Comparison of ENCODE assay signal across 8 cellular contexts in genomic region chr15:92907229-92907628, GRCh38. TPM values are rescaled to one million over a fixed set of nuclear protein-coding genes. Genes with fewer than 3 reads are reported as not detected.
DNase-seq lines count a peak whose midpoint lies in the region; ATAC-seq, FAIRE-seq and TF ChIP-seq lines count a peak whose summit lies in the region.

No MANE protein-coding gene starts in this region.

- no peak for FAIRE-seq in A549 (lab: Jason Lieb, UNC)

- peaks cover 88% of the 10 kb centered on the region for H3K4me1 Mint-ChIP-seq in central memory CD8-positive, alpha-beta T cell
- H3K4me1 Mint-ChIP-seq in naive B cell, result peaks cover 70 to 90% (median 75%) of the 10 kb centered on the region in 3 donors

- peak overlapping the region; percentile 89 for H3K4me3 Mint-ChIP-seq in central memory CD8-positive, alpha-beta T cell
- peak overlapping the region; percentile 47 to 98 (median 84) for H3K4me3 Mint-ChIP-seq in naive B cell

- WGBS in A549 (ENCODE audit: missing lambda C conversion rate), result 7% methylated on average over 1 of the region's 1 CpG
- 21 to 27% methylated on average over 1 of the region's 1 CpG for WGBS in lower leg skin, 2 donors

- H3K4me2 ChIP-seq in A549, result peak overlapping the region; percentile 96

- TF ChIP-seq RAD21 in A549 (conservative IDR thresholded peaks at IDR 0.05 in 1 of 2, IDR thresholded peaks at IDR 0.05 in 1 of 2), result no peak

- DNase-seq in A549 (ENCODE audit: low read depth in 1 of 2, low spot score in 1 of 2) (peak in 1 of 2 experiments; percentile 44), LNCaP clone FGC (ENCODE audit: low read depth) (no peak), naive B cell (no peak), lower leg skin (ENCODE audit: low spot score in 2 of 2) (no peak), foreskin melanocyte (no peak), NCI-H2227 treated with DMSO at 0.1 percent for 48 hours (lab: John Stamatoyannopoulos, UW) (no peak)
- DNase-seq in central memory CD8-positive, alpha-beta T cell (ENCODE audit: low spot score in 2 of 2), result no peak

- peak overlapping the region; percentile 98 for H3K27ac Mint-ChIP-seq in central memory CD8-positive, alpha-beta T cell (ENCODE audit: low read depth)
- H3K27ac Mint-ChIP-seq in naive B cell, result peak overlapping the region; percentile 95 to 100 (median 100)

- no peak for ATAC-seq in A549
- no peak for ATAC-seq in central memory CD8-positive, alpha-beta T cell (replicated peaks; ENCODE audit: extremely low read depth, poor library complexity, severe bottlenecking)
- no peak for ATAC-seq in naive B cell (ENCODE audit: low read depth in 2 of 2)
- ATAC-seq in GM19455 (IDR thresholded peaks at IDR 0.05; ENCODE audit: unreplicated experiment), result no peak

- H3K27me3 Mint-ChIP-seq in central memory CD8-positive, alpha-beta T cell, result no peaks in the 10 kb centered on the region
- H3K27me3 Mint-ChIP-seq in naive B cell, result no peaks in the 10 kb centered on the region

- H3K4me3 ChIP-seq in A549 (peak overlapping the region; percentile 56), LNCaP clone FGC (ENCODE audit: low read depth, low read length) (peak overlapping the region; percentile 61), lower leg skin (ENCODE audit: low read depth, poor library complexity, severe bottlenecking) (no peak overlapping the region)

- H3K9me3 Mint-ChIP-seq in central memory CD8-positive, alpha-beta T cell, result no peaks in the 10 kb centered on the region
- H3K9me3 Mint-ChIP-seq in naive B cell, result no peaks in the 10 kb centered on the region

- peak overlapping the region; percentile 88 to 91 for H3K27ac ChIP-seq in A549

- TF ChIP-seq CTCF in A549 (IDR thresholded peaks at IDR 0.05), result no peak
- TF ChIP-seq CTCF in LNCaP clone FGC (IDR thresholded peaks at IDR 0.05; ENCODE audit: control insufficient read depth, extremely low read depth, insufficient read depth), result no peak
- no peak for TF ChIP-seq CTCF in lower leg skin (IDR thresholded peaks at IDR 0.05)

- no peak for TF ChIP-seq EP300 in A549 (IDR thresholded peaks at IDR 0.05)

- intact Hi-C loops in lower leg skin (cut with DNase I; ENCODE audit: low total_unique reads), result loop anchor here (5.0 kb wide), 1 partner anchor 100 kb away; no protein-coding TSS in a partner anchor

- H3K4me1 ChIP-seq in A549, result peaks cover 72% of the 10 kb centered on the region

- CTCF ChIA-PET in A549 (lab: Yijun Ruan, JAX), result interaction anchor here (0.7 to 9.5 kb wide), 10 partner anchors 10 to 112 kb away, joined by 3 to 98 read pairs (median 4); no protein-coding TSS in a partner anchor

- TF ChIP-seq POLR2A in A549 (IDR thresholded peaks at IDR 0.05; ENCODE audit: low read length), result no peak
- TF ChIP-seq POLR2A in lower leg skin (IDR thresholded peaks at IDR 0.05), result no peak

- peaks cover 50% of the 10 kb centered on the region for H3K36me3 Mint-ChIP-seq in central memory CD8-positive, alpha-beta T cell (ENCODE audit: insufficient read depth)
- peaks cover 5 to 11% of the 10 kb centered on the region in 2 donors for H3K36me3 Mint-ChIP-seq in naive B cell

- no peaks in the 10 kb centered on the region for H3K9me3 ChIP-seq in A549

- POLR2A ChIA-PET in A549 (lab: Yijun Ruan, JAX), result interaction anchor here (0.7 to 11.1 kb wide), 10 partner anchors 8 to 110 kb away, joined by 3 to 374 read pairs (median 4); no protein-coding TSS in a partner anchor

TF ChIP-seq in A549, 52 proteins besides CTCF, POLR2A, EP300 and RAD21 (continues in another document):
- TF ChIP-seq EHF (CRISPR knock-in tag; IDR thresholded peaks at IDR 0.05), result no peak
- TF ChIP-seq CEBPB (IDR thresholded peaks at IDR 0.05), result no peak
- no peak for TF ChIP-seq BCL3 (IDR thresholded peaks at IDR 0.05)
- no peak for TF ChIP-seq ZSCAN20 (CRISPR knock-in tag; IDR thresholded peaks at IDR 0.05)
- TF ChIP-seq MAFK (IDR thresholded peaks at IDR 0.05; ENCODE audit: partially characterized antibody), result peak; percentile 74
- TF ChIP-seq ZC3H11A (IDR thresholded peaks at IDR 0.05), result no peak
- 0 out of 2 replicates have a peak, but pooled peaks have one; percentile 23 for TF ChIP-seq HOXA7 (CRISPR knock-in tag; IDR thresholded peaks at IDR 0.05)
- TF ChIP-seq ESRRA (IDR thresholded peaks at IDR 0.05; ENCODE audit: borderline replicate concordance, low read length), result no peak
- TF ChIP-seq FOSL2 (IDR thresholded peaks at IDR 0.05), result no peak
- TF ChIP-seq FOSL2 (CRISPR knock-in tag; IDR thresholded peaks at IDR 0.05), result peak; percentile 81
- TF ChIP-seq KDM1A (IDR thresholded peaks at IDR 0.05; ENCODE audit: low read depth), result no peak
- 0 out of 2 replicates have a peak, but pooled peaks have one; percentile 21 for TF ChIP-seq HOXB5 (CRISPR knock-in tag; IDR thresholded peaks at IDR 0.05)
- TF ChIP-seq, protein P1, sequence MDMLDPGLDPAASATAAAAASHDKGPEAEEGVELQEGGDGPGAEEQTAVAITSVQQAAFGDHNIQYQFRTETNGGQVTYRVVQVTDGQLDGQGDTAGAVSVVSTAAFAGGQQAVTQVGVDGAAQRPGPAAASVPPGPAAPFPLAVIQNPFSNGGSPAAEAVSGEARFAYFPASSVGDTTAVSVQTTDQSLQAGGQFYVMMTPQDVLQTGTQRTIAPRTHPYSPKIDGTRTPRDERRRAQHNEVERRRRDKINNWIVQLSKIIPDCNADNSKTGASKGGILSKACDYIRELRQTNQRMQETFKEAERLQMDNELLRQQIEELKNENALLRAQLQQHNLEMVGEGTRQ (IDR thresholded peaks at IDR 0.05), result no peak
- no peak for TF ChIP-seq SMC3 (IDR thresholded peaks at IDR 0.05)
- TF ChIP-seq RARB (CRISPR knock-in tag; IDR thresholded peaks at IDR 0.05), result no peak
- no peak for TF ChIP-seq CHD2 (IDR thresholded peaks at IDR 0.05; ENCODE audit: low read length, partially characterized antibody)
- TF ChIP-seq, protein P2, sequence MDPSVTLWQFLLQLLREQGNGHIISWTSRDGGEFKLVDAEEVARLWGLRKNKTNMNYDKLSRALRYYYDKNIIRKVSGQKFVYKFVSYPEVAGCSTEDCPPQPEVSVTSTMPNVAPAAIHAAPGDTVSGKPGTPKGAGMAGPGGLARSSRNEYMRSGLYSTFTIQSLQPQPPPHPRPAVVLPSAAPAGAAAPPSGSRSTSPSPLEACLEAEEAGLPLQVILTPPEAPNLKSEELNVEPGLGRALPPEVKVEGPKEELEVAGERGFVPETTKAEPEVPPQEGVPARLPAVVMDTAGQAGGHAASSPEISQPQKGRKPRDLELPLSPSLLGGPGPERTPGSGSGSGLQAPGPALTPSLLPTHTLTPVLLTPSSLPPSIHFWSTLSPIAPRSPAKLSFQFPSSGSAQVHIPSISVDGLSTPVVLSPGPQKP (IDR thresholded peaks at IDR 0.05; ENCODE audit: low read depth, low read length), result no peak
- no peak for TF ChIP-seq RCOR1 (IDR thresholded peaks at IDR 0.05; ENCODE audit: low read depth, low read length)
- no peak for TF ChIP-seq RNF2 (IDR thresholded peaks at IDR 0.05; ENCODE audit: borderline replicate concordance, low read depth)
- TF ChIP-seq HDAC2 (IDR thresholded peaks at IDR 0.05), result no peak
- no peak for TF ChIP-seq JUNB (IDR thresholded peaks at IDR 0.05)
- TF ChIP-seq, protein P3, sequence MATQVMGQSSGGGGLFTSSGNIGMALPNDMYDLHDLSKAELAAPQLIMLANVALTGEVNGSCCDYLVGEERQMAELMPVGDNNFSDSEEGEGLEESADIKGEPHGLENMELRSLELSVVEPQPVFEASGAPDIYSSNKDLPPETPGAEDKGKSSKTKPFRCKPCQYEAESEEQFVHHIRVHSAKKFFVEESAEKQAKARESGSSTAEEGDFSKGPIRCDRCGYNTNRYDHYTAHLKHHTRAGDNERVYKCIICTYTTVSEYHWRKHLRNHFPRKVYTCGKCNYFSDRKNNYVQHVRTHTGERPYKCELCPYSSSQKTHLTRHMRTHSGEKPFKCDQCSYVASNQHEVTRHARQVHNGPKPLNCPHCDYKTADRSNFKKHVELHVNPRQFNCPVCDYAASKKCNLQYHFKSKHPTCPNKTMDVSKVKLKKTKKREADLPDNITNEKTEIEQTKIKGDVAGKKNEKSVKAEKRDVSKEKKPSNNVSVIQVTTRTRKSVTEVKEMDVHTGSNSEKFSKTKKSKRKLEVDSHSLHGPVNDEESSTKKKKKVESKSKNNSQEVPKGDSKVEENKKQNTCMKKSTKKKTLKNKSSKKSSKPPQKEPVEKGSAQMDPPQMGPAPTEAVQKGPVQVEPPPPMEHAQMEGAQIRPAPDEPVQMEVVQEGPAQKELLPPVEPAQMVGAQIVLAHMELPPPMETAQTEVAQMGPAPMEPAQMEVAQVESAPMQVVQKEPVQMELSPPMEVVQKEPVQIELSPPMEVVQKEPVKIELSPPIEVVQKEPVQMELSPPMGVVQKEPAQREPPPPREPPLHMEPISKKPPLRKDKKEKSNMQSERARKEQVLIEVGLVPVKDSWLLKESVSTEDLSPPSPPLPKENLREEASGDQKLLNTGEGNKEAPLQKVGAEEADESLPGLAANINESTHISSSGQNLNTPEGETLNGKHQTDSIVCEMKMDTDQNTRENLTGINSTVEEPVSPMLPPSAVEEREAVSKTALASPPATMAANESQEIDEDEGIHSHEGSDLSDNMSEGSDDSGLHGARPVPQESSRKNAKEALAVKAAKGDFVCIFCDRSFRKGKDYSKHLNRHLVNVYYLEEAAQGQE (IDR thresholded peaks at IDR 0.05), result no peak

RNA-seq across cellular contexts. Expression of gene CHD2, which starts 7.1 kb away (rescaled TPM):
- polyA plus RNA-seq in A549 (2011; rRNA removed) (68.2 and 88.1 TPM in 2 replicates), A549 (2017; fragmentation: RNase III; extraction: RNeasy Plus Mini Kit Qiagen cat#74134 plus additional on column Dnase treatment) (29.5 to 30.2 TPM (median 29.5 TPM) in 3 replicates), naive B cell (ENCODE audit: low read depth in 6 of 6) (100 to 1,000 TPM in 1 of 6 donors, 10 to 100 TPM in 5; 41.6 to 134 (median 85.2) TPM)
- polyA plus RNA-seq in A549 (2012; cell fraction: cytosol; rRNA removed), result 19.7 and 19.8 TPM in 2 replicates
- polyA plus RNA-seq in A549 (2012; cell fraction: nucleus; rRNA removed), result 42.4 and 67.4 TPM in 2 replicates
- 127 and 129 TPM in 2 replicates for polyA minus RNA-seq in A549 (2011; rRNA and poly(A)+ RNA removed)
- 100 to 1,000 TPM in 1 of 4 donors, 10 to 100 TPM in 3; 75.8 to 175 (median 88.6) TPM for total RNA-seq in lower leg skin
